ENCODE assay signal across 8 cellular contexts in genomic region chr11:65430406-65431217, GRCh38. TPM values are rescaled to one million over a fixed set of nuclear protein-coding genes. Genes with fewer than 3 reads are reported as not detected.
DNase-seq lines count a peak whose midpoint lies in the region; ATAC-seq and TF ChIP-seq lines count a peak whose summit lies in the region.

No MANE protein-coding gene starts in this region.

- no peak for ATAC-seq in heart left ventricle
- no peak for ATAC-seq in Right ventricle myocardium inferior
- ATAC-seq in lower lobe of right lung = no peak
- no peak for ATAC-seq in HG02938 (IDR thresholded peaks at IDR 0.05; ENCODE audit: unreplicated experiment)

- H3K4me3 ChIP-seq in heart left ventricle (peak overlapping the region in 11 of 12 donors; percentile 10 to 96 (median 84)), lower lobe of right lung (peak overlapping the region; percentile 91), vagina (peak overlapping the region; percentile 48 to 96)

- intact Hi-C loops in heart left ventricle (cut with DNase I) = no loop called here
- intact Hi-C loops in Right ventricle myocardium inferior (cut with DNase I) = no loop called here
- intact Hi-C loops in lower lobe of right lung (cut with DNase I) = no loop called here
- intact Hi-C loops in vagina (cut with DNase I) = no loop called here

- TF ChIP-seq CTCF in heart left ventricle (IDR thresholded peaks at IDR 0.05) = no peak
- no peak for TF ChIP-seq CTCF in lower lobe of right lung (IDR thresholded peaks at IDR 0.05)
- no peak for TF ChIP-seq CTCF in vagina (IDR thresholded peaks at IDR 0.05)

- H3K27me3 ChIP-seq in heart left ventricle (no peaks in the 10 kb centered on the region), lower lobe of right lung (ENCODE audit: low read depth) (no peaks in the 10 kb centered on the region), vagina (no peaks in the 10 kb centered on the region)

- H3K9me3 ChIP-seq in heart left ventricle (no peaks in the 10 kb centered on the region), lower lobe of right lung (no peaks in the 10 kb centered on the region), vagina (no peaks in the 10 kb centered on the region)

- H3K27ac ChIP-seq in heart left ventricle (peak overlapping the region; percentile 1 to 100 (median 76)), lower lobe of right lung (peak overlapping the region; percentile 74), vagina (peak overlapping the region; percentile 99)

- peaks cover 2 to 94% (median 81%) of the 10 kb centered on the region in 9 donors for H3K36me3 ChIP-seq in heart left ventricle
- peaks cover 71% of the 10 kb centered on the region for H3K36me3 ChIP-seq in lower lobe of right lung
- H3K36me3 ChIP-seq in vagina = peaks cover 0 to 34% of the 10 kb centered on the region in 2 donors

- H3K4me1 ChIP-seq in heart left ventricle = peaks cover 0 to 92% (median 79%) of the 10 kb centered on the region in 12 donors
- H3K4me1 ChIP-seq in lower lobe of right lung = peaks cover 88% of the 10 kb centered on the region
- H3K4me1 ChIP-seq in vagina = peaks cover 86% of the 10 kb centered on the region

- TF ChIP-seq POLR2A in heart left ventricle (IDR thresholded peaks at IDR 0.05) (no peak), vagina (IDR thresholded peaks at IDR 0.05) (no peak)

- WGBS in heart left ventricle, 4 donors = 10 to 19% (median 12%) methylated on average over 6 of the region's 6 CpGs

- DNase-seq in heart left ventricle (peak in 1 of 5 donors; percentile 15), Right ventricle myocardium inferior (ENCODE audit: missing footprints) (no peak), amniotic epithelial cell (ENCODE audit: low read depth) (peak; percentile 70), lower lobe of right lung (no peak), vagina (ENCODE audit: extremely low spot score in 2 of 2) (no peak), mesenteric fat pad (ENCODE audit: low spot score) (no peak), NCI-H146 (lab: John Stamatoyannopoulos, UW) (no peak)

RNA-seq across cellular contexts. Expression of gene NEAT1, which starts 8.0 kb away (rescaled TPM):
- total RNA-seq in heart left ventricle (100 to 1,000 TPM in 7 of 9 donors, 10 to 100 TPM in 2; 17.0 to 760 (median 507) TPM), Right ventricle myocardium inferior (457 TPM), lower lobe of right lung (980 TPM), vagina (857 TPM), mesenteric fat pad (1,527 TPM)
- 100 to 1,000 TPM; 104 to 532 TPM for polyA plus RNA-seq in heart left ventricle

RNA-seq across cellular contexts. Expression of gene FRMD8, which starts 44.2 kb away (rescaled TPM):
- total RNA-seq in heart left ventricle (10 to 100 TPM in 7 of 9 donors, 1 to 10 TPM in 2; 6.1 to 24.1 (median 11.3) TPM), Right ventricle myocardium inferior (8.2 TPM), lower lobe of right lung (22.6 TPM), vagina (53.3 TPM), mesenteric fat pad (44.0 TPM)
- polyA plus RNA-seq in heart left ventricle = 10 to 100 TPM in 1 of 2 donors, 1 to 10 TPM in 1; 8.0 to 16.3 TPM

RNA-seq across cellular contexts. Expression of gene SLC25A45, which starts 48.2 kb away (rescaled TPM):
- total RNA-seq in heart left ventricle = 10 to 100 TPM in 1 of 9 donors, 1 to 10 TPM in 8; 3.8 to 11.6 (median 6.6) TPM
- 1 to 10 TPM; 3.8 to 6.6 TPM for polyA plus RNA-seq in heart left ventricle
- 5.6 TPM for total RNA-seq in Right ventricle myocardium inferior
- 13.0 TPM for total RNA-seq in lower lobe of right lung
- total RNA-seq in vagina = 2.2 TPM
- total RNA-seq in mesenteric fat pad = 8.7 TPM
